ENCODE assay signal across 20 cellular contexts in genomic region chr12:25263594-25263993, GRCh38.
"Had no signal": no experiment of that assay in that cellular context is flagged by ENCODE, and none has a peak within 500 bp of the region (broad histone marks: within the 10 kb centered on the region; RNA-seq: fewer than 3 reads in every experiment).

No MANE protein-coding gene starts in this region.

- H3K27ac Mint-ChIP-seq: activated CD8-positive, alpha-beta T cell treated with anti-CD3 and anti-CD28 coated beads, Interleukin-2, amount 10 ng/mL, durations not matched to agents 7 days and 5 days; activated naive CD8-positive, alpha-beta T cell treated with anti-CD3 and anti-CD28 coated beads, Interleukin-2, amount 50 U/mL, for 24 hours; activated T-cell treated with anti-CD3 and anti-CD28 coated beads, Interleukin-2, amount 50 U/mL, for 24 hours; activated T-helper 2 cell treated with anti-CD3 and anti-CD28 coated beads, Interferon-gamma antibody, Interleukin-2, Interleukin-4, amounts not matched to agents 10 μg/mL and 5 μg/mL and 100 μg/mL, durations not matched to agents 14 hours and 24 hours and 36 hours; brain; WTC11 had no signal

- H3K4me3 ChIP-seq: dorsolateral prefrontal cortex, mucosa of descending colon, prostate gland, right atrium auricular region, testis, upper lobe of left lung had no signal

- H3K27ac ChIP-seq: dorsolateral prefrontal cortex, prostate gland, right atrium auricular region, testis, upper lobe of left lung had no signal

- H3K4me1 ChIP-seq: prostate gland, right atrium auricular region, testis, upper lobe of left lung had no signal

- H3K4me3 Mint-ChIP-seq: activated CD8-positive, alpha-beta T cell treated with anti-CD3 and anti-CD28 coated beads, Interleukin-2, amount 10 ng/mL, durations not matched to agents 7 days and 5 days; activated naive CD8-positive, alpha-beta T cell treated with anti-CD3 and anti-CD28 coated beads, Interleukin-2, amount 50 U/mL, for 24 hours; activated T-cell treated with anti-CD3 and anti-CD28 coated beads, Interleukin-2, amount 50 U/mL, for 24 hours; brain; naive B cell; WTC11 had no signal

- H3K9me3 Mint-ChIP-seq: activated naive CD8-positive, alpha-beta T cell treated with anti-CD3 and anti-CD28 coated beads, Interleukin-2, amount 50 U/mL, for 24 hours; activated T-cell treated with anti-CD3 and anti-CD28 coated beads, Interleukin-2, amount 50 U/mL, for 24 hours; brain; naive B cell had no signal

- ATAC-seq: activated CD8-positive, alpha-beta T cell treated with anti-CD3 and anti-CD28 coated beads, Interleukin-2, amount 10 ng/mL, durations not matched to agents 7 days and 5 days; activated naive CD8-positive, alpha-beta T cell treated with anti-CD3 and anti-CD28 coated beads, Interleukin-2, amount 50 U/mL, for 24 hours; left ventricle myocardium superior; mucosa of descending colon had no signal

- DNase-seq: activated CD4-positive, alpha-beta T cell treated with anti-CD3 and anti-CD28 coated beads for 4 hours; activated CD8-positive, alpha-beta T cell treated with anti-CD3 and anti-CD28 coated beads, Interleukin-2, amount 10 ng/mL, durations not matched to agents 7 days and 5 days; activated naive CD4-positive, alpha-beta T cell treated with Interleukin-2 at 50 U/mL for 16 hours; activated naive CD8-positive, alpha-beta T cell treated with anti-CD3 and anti-CD28 coated beads, Interleukin-2, amount 50 U/mL, for 24 hours; activated T-cell treated with anti-CD3 and anti-CD28 coated beads, Interleukin-2, amount 50 U/mL, for 24 hours; anterior cingulate cortex; central memory CD4-positive, alpha-beta T cell; dorsolateral prefrontal cortex; foreskin fibroblast; left ventricle myocardium superior; mesenchymal stem cell; mucosa of descending colon; naive B cell; testis; upper lobe of left lung had no signal

- H3K27me3 ChIP-seq: dorsolateral prefrontal cortex, right atrium auricular region, testis, upper lobe of left lung had no signal

- H3K27me3 Mint-ChIP-seq: activated naive CD8-positive, alpha-beta T cell treated with anti-CD3 and anti-CD28 coated beads, Interleukin-2, amount 50 U/mL, for 24 hours; activated T-cell treated with anti-CD3 and anti-CD28 coated beads, Interleukin-2, amount 50 U/mL, for 24 hours had no signal

- H3K36me3 Mint-ChIP-seq: brain had no signal

- H3K4me1 Mint-ChIP-seq: brain had no signal
